8 cellular contexts compared by ENCODE assay signal in genomic region chr12:108565976-108566375, GRCh38. TPM values are rescaled to one million over a fixed set of nuclear protein-coding genes. Genes with fewer than 3 reads are reported as not detected.
DNase-seq lines count a peak whose midpoint lies in the region; ATAC-seq and TF ChIP-seq lines count a peak whose summit lies in the region.

No MANE protein-coding gene starts in this region.

- H3K9me3 Mint-ChIP-seq in Calu3 (ENCODE audit: low read depth, unreplicated experiment) (no peaks in the 10 kb centered on the region), chondrocyte (ENCODE audit: low read depth) (no peaks in the 10 kb centered on the region), memory B cell (no peaks in the 10 kb centered on the region)

- H3K27me3 Mint-ChIP-seq in Calu3 (ENCODE audit: unreplicated experiment) (no peaks in the 10 kb centered on the region), chondrocyte (ENCODE audit: low read depth) (no peaks in the 10 kb centered on the region), memory B cell (no peaks in the 10 kb centered on the region)

- no peak overlapping the region for H3K27ac Mint-ChIP-seq in Calu3 (ENCODE audit: unreplicated experiment)
- H3K27ac Mint-ChIP-seq in chondrocyte (ENCODE audit: unreplicated experiment) = peak overlapping the region; percentile 66
- H3K27ac Mint-ChIP-seq in memory B cell = peak overlapping the region; percentile 96

- ATAC-seq in memory B cell (ENCODE audit: low read depth) (no peak), HG02763 (IDR thresholded peaks at IDR 0.05; ENCODE audit: unreplicated experiment) (no peak)

- TF ChIP-seq CTCF in Calu3 (IDR thresholded peaks at IDR 0.05; ENCODE audit: unreplicated experiment) = no peak
- no peak for TF ChIP-seq CTCF in chondrocyte (IDR thresholded peaks at IDR 0.05)

- no TSS peak for BruUV-seq in Calu3 (replicated peaks; lab: Mats Ljungman, UMichigan)

- intact Hi-C loops in Calu3 (cut with micrococcal nuclease; ENCODE audit: unreplicated experiment) = loop anchor here (10.0 kb wide), 1 partner anchor 269 kb away; no protein-coding TSS in a partner anchor

- CTCF ChIA-PET in Calu3 (lab: Charles Lee) = interaction anchor here (0.6 to 1.1 kb wide), 3 partner anchors 49 to 588 kb away, joined by 3 to 19 read pairs (median 8); no protein-coding TSS in a partner anchor

- H3K27ac ChIP-seq in temporal lobe (ENCODE audit: low read depth, low read length) = peak overlapping the region; percentile 31

- DNase-seq in Calu3 = peak; percentile 89
- peak; percentile 91 for DNase-seq in NAMALWA (ENCODE audit: low spot score)
- DNase-seq in UCSD-AML1 (lab: John Stamatoyannopoulos, UW; ENCODE audit: unreplicated experiment) = peak; percentile 59
- no peak for DNase-seq in chondrocyte (ENCODE audit: low spot score)
- DNase-seq in memory B cell (ENCODE audit: low spot score in 2 of 2) = no peak
- no peak for DNase-seq in GOT3 (lab: John Stamatoyannopoulos, UW)

- peaks cover 75% of the 10 kb centered on the region for H3K36me3 Mint-ChIP-seq in Calu3 (ENCODE audit: insufficient read depth, unreplicated experiment)
- H3K36me3 Mint-ChIP-seq in chondrocyte (ENCODE audit: low read depth) = peaks cover 31% of the 10 kb centered on the region
- H3K36me3 Mint-ChIP-seq in memory B cell = peaks cover 23% of the 10 kb centered on the region

- H3K4me1 Mint-ChIP-seq in Calu3 (ENCODE audit: low read depth, unreplicated experiment) (peaks cover 12% of the 10 kb centered on the region), chondrocyte (ENCODE audit: low read depth) (peaks cover 42% of the 10 kb centered on the region), memory B cell (peaks cover 45% of the 10 kb centered on the region)

- no peak overlapping the region for H3K4me3 Mint-ChIP-seq in Calu3 (ENCODE audit: low read depth, unreplicated experiment)
- H3K4me3 Mint-ChIP-seq in chondrocyte (ENCODE audit: unreplicated experiment) = no peak overlapping the region
- H3K4me3 Mint-ChIP-seq in memory B cell = no peak overlapping the region

RNA-seq across cellular contexts. Expression of gene ISCU, which starts 3.6 kb away (rescaled TPM):
- total RNA-seq in Calu3 (2022) = 71.6 and 85.8 TPM in 2 replicates
- 84.8 to 102 TPM (median 87.8 TPM) in 3 replicates for total RNA-seq in chondrocyte
- 34.9 TPM for total RNA-seq in temporal lobe

RNA-seq across cellular contexts. Expression of gene SART3, which starts 5.0 kb away (rescaled TPM):
- total RNA-seq in Calu3 (2022) (91.7 and 98.7 TPM in 2 replicates), chondrocyte (33.8 to 36.6 TPM (median 34.8 TPM) in 3 replicates), temporal lobe (56.8 TPM)

RNA-seq across cellular contexts. Expression of gene TMEM119, which starts 31.9 kb away (rescaled TPM):
- total RNA-seq in Calu3 (2022) (not detected in 2 replicates), chondrocyte (46.7 to 122 TPM (median 48.3 TPM) in 3 replicates), temporal lobe (0.74 TPM)

RNA-seq across cellular contexts. Expression of gene FICD, which starts 50.9 kb away (rescaled TPM):
- total RNA-seq in Calu3 (2022) = 14.3 and 15.4 TPM in 2 replicates
- total RNA-seq in chondrocyte = 7.8 to 8.4 TPM (median 8.0 TPM) in 3 replicates
- total RNA-seq in temporal lobe = 2.5 TPM

Comparison
In these comparisons a context has a peak if more than half of its experiments do, and no peak if none do; other contexts are left out.
1. DNase-seq: peak in Calu3 (single experiment), NAMALWA (single experiment) and UCSD-AML1 (single experiment); none in chondrocyte (single experiment), memory B cell (0 of 2) and GOT3 (single experiment).
2. RNA of gene TMEM119, which starts 31.9 kb away (total RNA-seq): 46.7 to 122 TPM in chondrocyte; 0.74 TPM in temporal lobe (single experiment) and not detected in Calu3; every median in the first group is over 10 times any median in the second.